In genomic region chr1:221397141-221397540, GRCh38 we compare ENCODE assay signal across 19 cellular contexts.
"Had no signal": no experiment of that assay in that cellular context is flagged by ENCODE, and none has a peak within 500 bp of the region (broad histone marks: within the 10 kb centered on the region; RNA-seq: fewer than 3 reads in every experiment).

No MANE protein-coding gene starts in this region.

- H3K4me3 ChIP-seq: dorsolateral prefrontal cortex, esophagus muscularis mucosa, gastroesophageal sphincter, mucosa of descending colon, stomach, thoracic aorta, transverse colon had no signal

- H3K9me3 ChIP-seq: gastroesophageal sphincter, mucosa of descending colon, neutrophil, thoracic aorta had no signal

- ATAC-seq: gastroesophageal sphincter; left colon; mucosa of descending colon; naive thymus-derived CD8-positive, alpha-beta T cell; right cardiac atrium had no signal

- DNase-seq: cortex of kidney; dorsolateral prefrontal cortex; effector CD8-positive, alpha-beta T cell; immature natural killer cell; left colon; mucosa of descending colon; naive thymus-derived CD8-positive, alpha-beta T cell; right cardiac atrium; small intestine; stimulated activated CD4-positive, alpha-beta T cell treated with anti-CD3 and anti-CD28 coated beads, Interleukin-12 subunit alpha, Interleukin-12 subunit beta, amount 100 ng/mL, for 4 hours; stimulated activated naive CD4-positive, alpha-beta T cell; stomach; substantia nigra; transverse colon had no signal

- H3K27me3 ChIP-seq: esophagus muscularis mucosa, gastroesophageal sphincter, neutrophil, stomach, transverse colon had no signal

- H3K4me1 ChIP-seq: stomach, transverse colon had no signal

- H3K36me3 ChIP-seq: esophagus muscularis mucosa, gastroesophageal sphincter, neutrophil, stomach, thoracic aorta, transverse colon had no signal

- H3K27ac ChIP-seq: dorsolateral prefrontal cortex, epithelial cell of prostate, esophagus muscularis mucosa, gastroesophageal sphincter, neutrophil, stomach, thoracic aorta, transverse colon had no signal
